In the genomic region with DNA sequence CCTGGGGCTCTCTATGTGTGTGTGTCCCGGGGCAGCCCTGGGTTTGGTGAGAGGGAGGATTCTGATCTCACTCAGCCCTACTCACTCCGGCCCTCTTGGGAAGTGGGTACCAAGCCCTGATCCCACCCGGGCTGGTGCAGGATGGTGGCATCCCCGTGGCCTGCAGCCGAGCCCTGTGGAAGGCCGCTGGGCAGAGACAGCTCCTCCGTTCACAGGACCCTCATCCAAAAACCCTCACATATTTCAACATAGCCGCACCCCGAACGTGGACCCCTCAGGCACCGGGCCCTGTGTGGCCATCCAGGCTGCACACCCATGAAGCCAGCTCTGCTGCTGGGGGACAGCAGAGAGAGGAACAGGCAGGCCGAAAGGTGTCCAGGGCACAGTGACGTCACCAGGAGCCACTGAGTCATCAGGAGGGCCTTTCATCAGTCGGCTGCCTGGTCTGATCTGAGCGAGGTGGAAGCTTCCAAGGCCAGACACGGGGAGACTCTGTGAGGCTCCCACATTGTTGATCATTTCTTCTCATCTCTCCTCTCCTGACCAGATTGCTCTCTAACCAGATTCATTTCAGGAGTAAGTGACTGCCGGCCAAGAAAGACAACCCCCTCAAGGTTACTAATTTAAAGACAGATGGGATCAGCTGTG, we compare ENCODE assay signal across 11 cellular contexts. TPM values are rescaled to one million over a fixed set of nuclear protein-coding genes. Genes with fewer than 3 reads are reported as not detected.
DNase-seq lines count a peak whose midpoint lies in the region; ATAC-seq, FAIRE-seq and TF ChIP-seq lines count a peak whose summit lies in the region.
"Had no signal": no experiment of that assay in that cellular context is flagged by ENCODE, and none has a peak within 500 bp of the region (broad histone marks: within the 10 kb centered on the region; RNA-seq: fewer than 3 reads in every experiment).

No MANE protein-coding gene starts in this region.

- TF ChIP-seq CTCF in PC-9 (conservative IDR thresholded peaks at IDR 0.05): no peak
- TF ChIP-seq CTCF in fibroblast of mammary gland (conservative IDR thresholded peaks at IDR 0.05; ENCODE audit: control insufficient read depth, insufficient read depth, low read depth, low read length): no peak

- no peaks in the 10 kb centered on the region for H3K9me2 ChIP-seq in PC-9 (ENCODE audit: insufficient read depth)

- DNase-seq in AG08395 (ENCODE audit: low spot score) (peak; percentile 41), GM18507 (ENCODE audit: extremely low spot score, insufficient read length, low read depth) (no peak), PC-9 (peak; percentile 44 to 51), fibroblast of mammary gland (ENCODE audit: low read depth) (peak; percentile 72)
- no peak for DNase-seq in NK-92 treated with Interleukin-12 subunit alpha and Interleukin-12 subunit beta, amount 100 ng/mL, for 24 hours (lab: John Stamatoyannopoulos, UW)
- no peak for DNase-seq in stimulated activated naive CD8-positive, alpha-beta T cell treated with anti-CD3 and anti-CD28 coated beads, Interleukin-15, amount 100 ng/mL, for 72 hours
- no peak for DNase-seq in activated effector memory CD4-positive, alpha-beta T cell treated with anti-CD3 and anti-CD28 coated beads, Interleukin-2, amount 50 U/mL, for 16 hours
- DNase-seq: NCI-H1417 had no signal

- H3K27ac ChIP-seq in PC-9: peak overlapping the region; percentile 39; the same call in 1 of the 2 replicates

- ATAC-seq in stimulated activated naive CD8-positive, alpha-beta T cell treated with anti-CD3 and anti-CD28 coated beads, Interleukin-15, amount 100 ng/mL, for 72 hours: no peak
- ATAC-seq in GM18867 (IDR thresholded peaks at IDR 0.05; ENCODE audit: unreplicated experiment): no peak

- no peaks in the 10 kb centered on the region for H3K9me3 ChIP-seq in PC-9 (ENCODE audit: insufficient read depth, low read depth)

- CTCF ChIA-PET in PC-9 (lab: Charles Lee): interaction anchor here (0.6 to 0.9 kb wide), 2 partner anchors 17 to 20 kb away, joined by 3 to 7 read pairs; no protein-coding TSS in a partner anchor

- no TSS peak for BruUV-seq in PC-9 (replicated peaks; lab: Mats Ljungman, UMichigan)

- no peaks in the 10 kb centered on the region for H3K9me3 Mint-ChIP-seq in stimulated activated naive CD8-positive, alpha-beta T cell treated with anti-CD3 and anti-CD28 coated beads, Interleukin-15, amount 100 ng/mL, for 72 hours
- H3K9me3 Mint-ChIP-seq: CD8-positive, alpha-beta memory T cell had no signal

- no peaks in the 10 kb centered on the region for H3K36me3 ChIP-seq in PC-9 (ENCODE audit: low read depth)

- no peaks in the 10 kb centered on the region for H3K79me2 ChIP-seq in PC-9 (ENCODE audit: low read depth)

- H3K4me3 ChIP-seq in PC-9 (no peak overlapping the region), fibroblast of mammary gland (ENCODE audit: control insufficient read depth, low read depth, low read length) (no peak overlapping the region)

- H3K4me1 Mint-ChIP-seq in stimulated activated naive CD8-positive, alpha-beta T cell treated with anti-CD3 and anti-CD28 coated beads, Interleukin-15, amount 100 ng/mL, for 72 hours: peaks cover 9% of the 10 kb centered on the region

- peak overlapping the region; percentile 76 for H2AFZ ChIP-seq in PC-9

- no peak overlapping the region for H3K4me3 Mint-ChIP-seq in stimulated activated naive CD8-positive, alpha-beta T cell treated with anti-CD3 and anti-CD28 coated beads, Interleukin-15, amount 100 ng/mL, for 72 hours
- H3K4me3 Mint-ChIP-seq: CD8-positive, alpha-beta memory T cell had no signal

- peaks cover 4% of the 10 kb centered on the region; the same call in 1 of the 2 replicates for H3K4me1 ChIP-seq in PC-9 (replicated peaks; ENCODE audit: insufficient read depth)

- no peak overlapping the region for H3K27ac Mint-ChIP-seq in stimulated activated naive CD8-positive, alpha-beta T cell treated with anti-CD3 and anti-CD28 coated beads, Interleukin-15, amount 100 ng/mL, for 72 hours

- no peaks in the 10 kb centered on the region for H3K27me3 ChIP-seq in PC-9 (ENCODE audit: insufficient read depth, low read depth)

- peak; percentile 67 for FAIRE-seq in GM18507 (lab: Jason Lieb, UNC)
- FAIRE-seq: islet of Langerhans had no signal

- no peaks in the 10 kb centered on the region for H3K27me3 Mint-ChIP-seq in stimulated activated naive CD8-positive, alpha-beta T cell treated with anti-CD3 and anti-CD28 coated beads, Interleukin-15, amount 100 ng/mL, for 72 hours

- H3K4me2 ChIP-seq in PC-9: peak overlapping the region; percentile 40

- intact Hi-C loops in PC-9 (cut with micrococcal nuclease; ENCODE audit: unreplicated experiment): no loop called here

- no peaks in the 10 kb centered on the region for H4K20me1 ChIP-seq in PC-9 (ENCODE audit: insufficient read depth)

- POLR2A ChIA-PET in PC-9 (lab: Charles Lee; ENCODE audit: unreplicated experiment): no interaction called here

- no peaks in the 10 kb centered on the region for H3F3A ChIP-seq in PC-9 (ENCODE audit: insufficient read depth, low read depth)

RNA-seq across cellular contexts. Expression of a gene that starts 16.2 kb away (rescaled TPM):
- 9.0 and 10.6 TPM in 2 replicates for total RNA-seq in PC-9 (2021)

Comparison
In these comparisons a context has a peak if more than half of its experiments do, and no peak if none do; other contexts are left out.
1. DNase-seq: peak in AG08395 (single experiment), PC-9 (2 of 2) and fibroblast of mammary gland (single experiment); none in GM18507 (single experiment), NK-92 treated with Interleukin-12 subunit alpha and Interleukin-12 subunit beta, amount 100 ng/mL, for 24 hours (single experiment), stimulated activated naive CD8-positive, alpha-beta T cell treated with anti-CD3 and anti-CD28 coated beads, Interleukin-15, amount 100 ng/mL, for 72 hours (0 of 2) and activated effector memory CD4-positive, alpha-beta T cell treated with anti-CD3 and anti-CD28 coated beads, Interleukin-2, amount 50 U/mL, for 16 hours (single experiment).